Comparison of ENCODE assay signal across 13 cellular contexts in the genomic region with DNA sequence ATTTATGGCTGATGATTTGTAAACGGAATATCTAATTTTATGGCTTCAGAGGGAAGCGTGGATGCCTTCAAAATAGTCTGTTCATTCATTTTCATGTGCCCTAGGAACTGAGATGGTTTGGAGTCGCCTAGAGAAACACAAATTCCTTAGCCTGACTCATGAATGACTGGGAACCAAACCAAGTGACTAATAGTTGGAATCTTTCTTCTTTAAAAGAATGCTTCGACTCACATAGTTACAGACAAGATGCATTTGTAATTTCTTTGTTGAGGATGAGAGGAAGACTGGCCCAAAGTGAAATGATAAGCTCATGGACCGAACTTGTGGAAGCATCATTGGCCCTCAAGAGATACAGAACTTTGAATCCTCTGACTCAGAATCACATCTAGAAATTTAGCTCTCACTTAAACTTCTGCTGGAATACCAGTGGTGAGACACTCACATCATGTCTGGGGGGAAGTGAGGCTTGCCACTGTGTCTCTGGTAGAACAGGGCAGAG.
DNase-seq lines count a peak whose midpoint lies in the region; ATAC-seq lines count a peak whose summit lies in the region.
"Had no signal": no experiment of that assay in that cellular context is flagged by ENCODE, and none has a peak within 500 bp of the region (broad histone marks: within the 10 kb centered on the region; RNA-seq: fewer than 3 reads in every experiment).

No MANE protein-coding gene starts in this region.

- no peaks in the 10 kb centered on the region for H3K36me3 ChIP-seq in mesenchymal stem cell (ENCODE audit: control insufficient read depth in 1 of 2, insufficient read depth in 2 of 2, low read depth in 1 of 2, low read length in 2 of 2)
- H3K36me3 ChIP-seq: cardiac muscle cell, spleen had no signal

- peak overlapping the region; percentile 39 for H2AK5ac ChIP-seq in mesenchymal stem cell (ENCODE audit: low read length, severe bottlenecking)

- H3K79me1 ChIP-seq in mesenchymal stem cell (replicated peaks; ENCODE audit: low read length, poor library complexity, severe bottlenecking): no peaks in the 10 kb centered on the region

- no peak overlapping the region for H4K91ac ChIP-seq in mesenchymal stem cell (ENCODE audit: low read length)

- WGBS in mesenchymal stem cell: 7% methylated on average over 2 of the region's 5 CpGs

- no peak overlapping the region for H3K4ac ChIP-seq in mesenchymal stem cell (ENCODE audit: low read depth in 1 of 2, low read length in 2 of 2)

- no peak overlapping the region for H2BK120ac ChIP-seq in mesenchymal stem cell (ENCODE audit: low read depth, low read length)

- no peaks in the 10 kb centered on the region for H3K27me3 ChIP-seq in mesenchymal stem cell (ENCODE audit: control insufficient read depth in 1 of 2, insufficient read depth in 1 of 2, low read length in 2 of 2)
- H3K27me3 ChIP-seq: cardiac muscle cell, spleen had no signal

- peak overlapping the region; percentile 3 for H2BK5ac ChIP-seq in mesenchymal stem cell (ENCODE audit: low read depth, low read length, poor library complexity, severe bottlenecking)

- no peak overlapping the region for H3K14ac ChIP-seq in mesenchymal stem cell (ENCODE audit: low read length in 2 of 2)

- H3K23ac ChIP-seq in mesenchymal stem cell (ENCODE audit: low read length in 2 of 2): no peak overlapping the region

- no peak overlapping the region for H3K4me2 ChIP-seq in mesenchymal stem cell (ENCODE audit: low read length, poor library complexity, severe bottlenecking)

- no peak overlapping the region for H4K8ac ChIP-seq in mesenchymal stem cell (ENCODE audit: low read length)

- no peak overlapping the region for H2BK12ac ChIP-seq in mesenchymal stem cell (ENCODE audit: low read length in 2 of 2)

- peaks cover 2% of the 10 kb centered on the region for H3K4me1 ChIP-seq in mesenchymal stem cell (ENCODE audit: control insufficient read depth, insufficient read depth, low read depth, low read length)
- H3K4me1 ChIP-seq: spleen had no signal

- H3K4me3 ChIP-seq in mesenchymal stem cell (ENCODE audit: insufficient read depth in 1 of 2, low read depth in 1 of 2, low read length in 2 of 2): no peak overlapping the region
- H3K4me3 ChIP-seq: cardiac muscle cell, spleen had no signal

- ATAC-seq in HG03439 (IDR thresholded peaks at IDR 0.05; ENCODE audit: unreplicated experiment): no peak

- DNase-seq in ACHN: peak; percentile 90
- DNase-seq in LHCN-M2 (ENCODE audit: low read depth): peak; percentile 60
- DNase-seq in epidermal melanocyte (ENCODE audit: insufficient read length, low spot score): peak; percentile 68
- DNase-seq in mesenchymal stem cell: peak; percentile 85
- no peak for DNase-seq in NOMO-1 treated with DMSO at 0.1 percent for 48 hours (lab: John Stamatoyannopoulos, UW; ENCODE audit: unreplicated experiment)
- no peak for DNase-seq in iPS-NIHi7 (ENCODE audit: extremely low spot score)
- no peak for DNase-seq in activated CD4-positive, alpha-beta T cell treated with anti-CD3 and anti-CD28 coated beads, Interleukin-2, amount 50 U/mL, for 1 hour
- DNase-seq: activated CD4-positive, alpha-beta T cell treated with anti-CD3 and anti-CD28 coated beads, Interleukin-2, amount 50 U/mL, for 4 hours; CD4-positive, alpha-beta memory T cell; NCI-H1092 treated with DMSO at 0.1 percent for 48 hours; spleen had no signal

- no peaks in the 10 kb centered on the region for H3K9me3 ChIP-seq in mesenchymal stem cell (ENCODE audit: control insufficient read depth, low read length)
- H3K9me3 ChIP-seq: spleen had no signal

- in situ Hi-C loops in ACHN (cut with HindIII; ENCODE audit: low pct_ligation_motif_present, low pct_unique_long_range_greater_than_20kb, low sequenced_read_pairs): no loop called here

- peak overlapping the region; percentile 67 for H3K9ac ChIP-seq in mesenchymal stem cell (ENCODE audit: low read length)

- H2BK15ac ChIP-seq in mesenchymal stem cell (ENCODE audit: low read depth, poor library complexity, severe bottlenecking): no peak overlapping the region

- H3K27ac ChIP-seq in mesenchymal stem cell (ENCODE audit: low read length, poor library complexity, severe bottlenecking): peak overlapping the region; percentile 94
- H3K27ac ChIP-seq: cardiac muscle cell, spleen had no signal

- no peak overlapping the region for H2AFZ ChIP-seq in mesenchymal stem cell (ENCODE audit: low read depth, low read length)

- no peak overlapping the region for H3K18ac ChIP-seq in mesenchymal stem cell (ENCODE audit: low read depth in 1 of 2, low read length in 2 of 2)

Comparison
In these comparisons a context has a peak if more than half of its experiments do, and no peak if none do; other contexts are left out.
1. DNase-seq: peak in ACHN (single experiment), LHCN-M2 (single experiment), epidermal melanocyte (single experiment) and mesenchymal stem cell (single experiment); none in NOMO-1 treated with DMSO at 0.1 percent for 48 hours (single experiment), iPS-NIHi7 (single experiment) and activated CD4-positive, alpha-beta T cell treated with anti-CD3 and anti-CD28 coated beads, Interleukin-2, amount 50 U/mL, for 1 hour (single experiment).